Comparison of ENCODE assay signal across 1 cellular context in the genomic region with DNA sequence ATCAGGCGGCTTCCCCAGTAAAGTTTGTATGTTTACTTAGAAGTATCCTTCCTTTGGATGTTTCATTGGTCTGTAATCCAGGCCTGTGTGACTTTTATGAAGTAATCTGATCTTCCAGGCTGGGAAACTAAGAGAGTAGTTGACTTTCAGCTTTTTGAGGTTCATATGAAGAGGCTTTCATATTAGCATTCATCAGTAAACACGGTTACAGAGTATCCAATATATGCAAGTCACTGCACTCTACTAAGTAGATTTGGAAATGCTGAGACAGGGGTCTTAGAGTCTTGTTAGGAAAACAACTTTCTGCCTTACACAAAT.
TF ChIP-seq lines count a peak whose summit lies in the region.

No MANE protein-coding gene starts in this region.

TF ChIP-seq in WTC11, 78 proteins besides CTCF, POLR2A, EP300 and RAD21 (continued from another document):
- TF ChIP-seq AFF4 (CRISPR knock-in tag; IDR thresholded peaks at IDR 0.05; ENCODE audit: borderline replicate concordance) (no peak), GTF2I (CRISPR knock-in tag; conservative IDR thresholded peaks at IDR 0.05) (no peak), RELA (CRISPR knock-in tag; IDR thresholded peaks at IDR 0.05; ENCODE audit: borderline replicate concordance) (no peak), EMX1 (CRISPR knock-in tag; IDR thresholded peaks at IDR 0.05) (no peak), ZNF416 (CRISPR knock-in tag; IDR thresholded peaks at IDR 0.05) (no peak), RORB (CRISPR knock-in tag; IDR thresholded peaks at IDR 0.05) (no peak)
